In the genomic region with DNA sequence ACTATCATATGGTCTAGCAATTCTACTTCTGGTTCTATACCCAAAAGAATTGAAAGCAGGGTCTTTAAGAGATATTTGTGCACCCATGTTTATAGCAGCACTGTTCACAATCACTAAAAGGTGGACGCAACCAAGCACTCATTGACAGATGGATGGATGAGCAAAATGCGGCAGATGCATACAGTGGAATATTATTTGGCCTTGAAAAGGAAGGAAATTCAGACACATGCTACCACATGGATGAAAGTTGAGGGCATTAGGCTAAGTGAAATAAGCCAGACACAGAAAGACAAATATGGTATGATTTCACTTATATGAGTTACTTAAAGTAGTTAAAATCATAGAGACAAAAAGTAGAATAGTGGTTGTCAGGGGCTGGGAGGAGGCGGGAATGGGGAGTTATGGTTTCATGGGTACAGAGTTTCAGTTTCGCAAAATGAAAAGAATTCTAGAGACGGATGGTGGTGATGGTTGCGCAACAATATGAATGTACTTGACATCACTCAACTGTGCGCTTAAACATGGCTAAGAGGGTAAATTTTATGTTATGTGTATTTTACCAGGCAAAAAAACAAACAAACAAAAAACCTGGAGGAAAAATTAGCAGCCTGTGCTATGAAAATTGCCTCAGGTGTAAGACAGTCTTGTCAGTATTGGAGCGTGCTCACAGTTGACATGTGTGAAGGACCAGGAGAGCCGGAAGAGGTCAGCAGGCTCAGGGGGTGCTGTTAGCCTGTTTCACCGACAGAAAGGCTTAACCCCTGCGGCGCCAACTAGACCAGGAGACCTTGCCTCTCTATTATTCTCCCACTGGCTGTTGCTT, we compare ENCODE assay signal across 11 cellular contexts. TPM values are rescaled to one million over a fixed set of nuclear protein-coding genes. Genes with fewer than 3 reads are reported as not detected.
A peak's percentile ranks its signal among the peaks of the same experiment; 100 is the strongest.
DNase-seq lines count a peak whose midpoint lies in the region; ATAC-seq and TF ChIP-seq lines count a peak whose summit lies in the region.
"Had no signal": no experiment of that assay in that cellular context is flagged by ENCODE, and none has a peak within 500 bp of the region (broad histone marks: within the 10 kb centered on the region; RNA-seq: fewer than 3 reads in every experiment).

No MANE protein-coding gene starts in this region.

- WGBS in tibial nerve, 2 donors = 61 to 64% methylated on average over 12 of the region's 12 CpGs

- peaks cover 5% of the 10 kb centered on the region for H3K4me1 Mint-ChIP-seq in progenitor cell of endocrine pancreas (ENCODE audit: low read depth)

- H3K27me3 Mint-ChIP-seq in progenitor cell of endocrine pancreas = peaks cover 17% of the 10 kb centered on the region

- no peak overlapping the region for H2AFZ ChIP-seq in neuron (ENCODE audit: low read depth, low read length)

- H3K27ac ChIP-seq in tibial nerve = no peak overlapping the region

- H3K27me3 ChIP-seq in neuron (ENCODE audit: insufficient read depth, low read length) (no peaks in the 10 kb centered on the region), tibial nerve (peaks cover 0 to 4% of the 10 kb centered on the region in 2 donors)

- H3K36me3 Mint-ChIP-seq in activated naive CD4-positive, alpha-beta T cell treated with anti-CD3 and anti-CD28 coated beads, Interleukin-2, amount 50 U/mL, for 72 hours = peaks cover 9 to 30% of the 10 kb centered on the region in 2 donors
- H3K36me3 Mint-ChIP-seq in progenitor cell of endocrine pancreas (ENCODE audit: insufficient read depth) = no peaks in the 10 kb centered on the region

- peak; percentile 49 to 70 for ATAC-seq in activated naive CD4-positive, alpha-beta T cell treated with anti-CD3 and anti-CD28 coated beads, Interleukin-2, amount 50 U/mL, for 72 hours
- no peak for ATAC-seq in HG02884 (IDR thresholded peaks at IDR 0.05; ENCODE audit: unreplicated experiment)

- H3K4me1 ChIP-seq in neuron (ENCODE audit: insufficient read depth, low read length) = peaks cover 36% of the 10 kb centered on the region
- H3K4me1 ChIP-seq in tibial nerve = no peaks in the 10 kb centered on the region

- no peak for TF ChIP-seq CTCF in tibial nerve (IDR thresholded peaks at IDR 0.05)
- no peak for TF ChIP-seq CTCF in progenitor cell of endocrine pancreas (IDR thresholded peaks at IDR 0.05; ENCODE audit: unreplicated experiment)

- DNase-seq in NCI-H1417 (lab: John Stamatoyannopoulos, UW) = peak; percentile 28 to 64 (median 30)
- DNase-seq in NCI-H1417 treated with DMSO at 0.1 percent for 48 hours (lab: John Stamatoyannopoulos, UW) = no peak
- DNase-seq in NCI-H2227 treated with DMSO at 0.1 percent for 48 hours (lab: John Stamatoyannopoulos, UW) = peak; percentile 65
- DNase-seq in activated naive CD4-positive, alpha-beta T cell treated with anti-CD3 and anti-CD28 coated beads, Interleukin-2, amount 50 U/mL, for 72 hours (ENCODE audit: low spot score in 2 of 2) = no peak
- DNase-seq in tibial nerve (ENCODE audit: low spot score in 2 of 2) = no peak
- DNase-seq in progenitor cell of endocrine pancreas (ENCODE audit: low spot score, unreplicated experiment) = no peak
- DNase-seq: 8988T, DND-41 had no signal

- H3K4me3 Mint-ChIP-seq in progenitor cell of endocrine pancreas (ENCODE audit: low read depth) = no peak overlapping the region

- H3K4me3 ChIP-seq in neuron (ENCODE audit: low read length) (peak overlapping the region; percentile 3), tibial nerve (no peak overlapping the region)

- TF ChIP-seq EP300 in tibial nerve (IDR thresholded peaks at IDR 0.05) = no peak

- no peak for TF ChIP-seq POLR2A in tibial nerve (IDR thresholded peaks at IDR 0.05)

- peak overlapping the region; percentile 95 to 96 for H3K27ac Mint-ChIP-seq in activated naive CD4-positive, alpha-beta T cell treated with anti-CD3 and anti-CD28 coated beads, Interleukin-2, amount 50 U/mL, for 72 hours
- no peak overlapping the region for H3K27ac Mint-ChIP-seq in progenitor cell of endocrine pancreas

- H3K9me3 ChIP-seq in neuron (ENCODE audit: low read length) (no peaks in the 10 kb centered on the region), tibial nerve (no peaks in the 10 kb centered on the region)

- no peaks in the 10 kb centered on the region for H3K9me3 Mint-ChIP-seq in activated naive CD4-positive, alpha-beta T cell treated with anti-CD3 and anti-CD28 coated beads, Interleukin-2, amount 50 U/mL, for 72 hours
- no peaks in the 10 kb centered on the region for H3K9me3 Mint-ChIP-seq in progenitor cell of endocrine pancreas (ENCODE audit: low read depth)

- H3K36me3 ChIP-seq in neuron (ENCODE audit: insufficient read depth, low read length) (no peaks in the 10 kb centered on the region), tibial nerve (no peaks in the 10 kb centered on the region)

RNA-seq across cellular contexts. Expression of gene CD247, which starts 26.5 kb away (rescaled TPM):
- total RNA-seq in activated naive CD4-positive, alpha-beta T cell treated with anti-CD3 and anti-CD28 coated beads, Interleukin-2, amount 50 U/mL, for 72 hours = 100 to 1,000 TPM; 118 to 158 TPM
- total RNA-seq in tibial nerve (1 to 10 TPM in 3 of 4 donors, not detected in 1; 1.2 to 1.5 (median 1.4) TPM), progenitor cell of endocrine pancreas (not detected in 2 replicates)
- total RNA-seq: chondrocyte had no signal

Comparison
In these comparisons a context has a peak if more than half of its experiments do, and no peak if none do; other contexts are left out.
1. DNase-seq: peak in NCI-H1417 (3 of 3) and NCI-H2227 treated with DMSO at 0.1 percent for 48 hours (single experiment); none in NCI-H1417 treated with DMSO at 0.1 percent for 48 hours (single experiment), activated naive CD4-positive, alpha-beta T cell treated with anti-CD3 and anti-CD28 coated beads, Interleukin-2, amount 50 U/mL, for 72 hours (0 of 2), tibial nerve (0 of 2) and progenitor cell of endocrine pancreas (single experiment).
2. RNA of gene CD247, which starts 26.5 kb away (total RNA-seq): 118 to 158 TPM in activated naive CD4-positive, alpha-beta T cell treated with anti-CD3 and anti-CD28 coated beads, Interleukin-2, amount 50 U/mL, for 72 hours; 1.2 to 1.5 TPM in tibial nerve and not detected in progenitor cell of endocrine pancreas; every median in the first group is over 10 times any median in the second.